8 cellular contexts compared by ENCODE assay signal in the genomic region with DNA sequence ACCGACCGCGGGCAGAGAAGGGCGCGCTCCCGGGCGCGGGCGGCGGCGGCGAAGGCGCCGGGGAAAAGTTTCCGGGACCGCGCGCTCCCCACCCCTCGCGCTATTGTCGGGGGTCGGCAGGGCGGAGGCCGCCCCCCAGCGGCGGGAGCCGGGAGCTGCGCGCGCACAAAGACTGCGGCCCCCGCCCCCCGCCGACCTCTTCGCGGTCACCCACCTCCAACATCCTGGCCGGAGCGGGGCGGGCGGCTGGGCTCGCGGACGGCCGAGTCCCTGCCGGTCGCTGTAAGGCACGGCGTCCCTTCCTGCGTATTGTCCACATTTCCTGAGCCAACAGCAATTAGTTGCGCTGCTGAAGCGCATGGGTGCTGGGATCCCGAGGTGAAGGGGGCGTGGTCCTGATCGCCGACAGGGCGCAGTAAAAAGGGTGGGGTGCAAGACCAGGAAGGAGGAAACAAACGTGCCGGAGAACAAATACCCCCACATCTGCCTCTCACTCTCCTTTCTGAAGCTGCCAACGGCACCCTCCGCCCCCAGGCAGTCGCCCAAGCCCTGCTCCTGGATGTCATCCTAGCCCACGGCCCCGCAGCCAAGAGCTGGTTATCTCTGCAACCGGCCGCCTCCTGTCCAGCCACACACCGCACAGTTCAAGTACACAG. TPM values are rescaled to one million over a fixed set of nuclear protein-coding genes. Genes with fewer than 3 reads are reported as not detected.
DNase-seq lines count a peak whose midpoint lies in the region; ATAC-seq and TF ChIP-seq lines count a peak whose summit lies in the region.

A gene with protein sequence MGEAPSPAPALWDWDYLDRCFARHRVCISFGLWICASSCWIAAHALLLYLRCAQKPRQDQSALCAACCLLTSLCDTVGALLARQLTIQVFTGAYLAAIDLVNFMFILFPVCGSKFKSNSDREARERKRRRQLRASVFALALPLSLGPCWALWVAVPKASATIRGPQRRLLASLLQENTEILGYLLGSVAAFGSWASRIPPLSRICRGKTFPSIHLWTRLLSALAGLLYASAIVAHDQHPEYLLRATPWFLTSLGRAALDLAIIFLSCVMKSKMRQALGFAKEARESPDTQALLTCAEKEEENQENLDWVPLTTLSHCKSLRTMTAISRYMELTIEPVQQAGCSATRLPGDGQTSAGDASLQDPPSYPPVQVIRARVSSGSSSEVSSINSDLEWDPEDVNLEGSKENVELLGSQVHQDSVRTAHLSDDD (minus strand): TSS at position 71 of the 656 bp plus-strand sequence. CDS start 204 bp downstream, outside the sequence.

- ATAC-seq in GM21717 (IDR thresholded peaks at IDR 0.05; ENCODE audit: unreplicated experiment), result peak; percentile 64

- H3K4me2 ChIP-seq in neural cell (ENCODE audit: low read length), result peak within 1 kb of the TSS; percentile 37

- H2AFZ ChIP-seq in neural cell (ENCODE audit: low read depth, low read length), result peak within 1 kb of the TSS; percentile 85

- intact Hi-C loops in activated T-helper 1 cell treated with anti-CD3 and anti-CD28 coated beads, Interleukin-12 subunit alpha, Interleukin-12 subunit beta, Interleukin-2, Interleukin-4 antibody, amounts not matched to agents 30 ng/mL and 10 ng/mL and 1 ng/mL, durations not matched to agents 14 hours and 24 hours and 36 hours (cut with micrococcal nuclease), result loop anchor here (1.0 kb wide), 2 partner anchors 136 to 300 kb away; no protein-coding TSS in a partner anchor

- H3K36me3 ChIP-seq in Peyer's patch, result peaks cover 0 to under 1% (median 0%) of the 10 kb centered on the region in 3 donors
- no peaks in the 10 kb centered on the region for H3K36me3 ChIP-seq in neural cell (ENCODE audit: insufficient read depth, low read length)
- H3K36me3 ChIP-seq in subcutaneous abdominal adipose tissue (ENCODE audit: control insufficient read depth in 5 of 5, insufficient read depth in 5 of 5, low read length in 5 of 5), result peaks cover 0 to 10% (median 0%) of the 10 kb centered on the region in 5 donors

- H3K4me3 ChIP-seq in Peyer's patch (peak within 1 kb of the TSS; percentile 53 to 91 (median 74)), fibroblast of the aortic adventitia (ENCODE audit: low read depth, low read length) (peak within 1 kb of the TSS; percentile 78), neural cell (ENCODE audit: low read length) (peak within 1 kb of the TSS; percentile 85), subcutaneous abdominal adipose tissue (ENCODE audit: low read depth in 1 of 5, low read length in 5 of 5) (peak within 1 kb of the TSS; percentile 64 to 86 (median 75))

- H4K20me1 ChIP-seq in neural cell (ENCODE audit: insufficient read depth), result no peaks in the 10 kb centered on the region

- H3K27ac ChIP-seq in Peyer's patch (peak within 1 kb of the TSS; percentile 69 to 88 (median 78)), neural cell (ENCODE audit: low read length) (peak within 1 kb of the TSS; percentile 77), subcutaneous abdominal adipose tissue (ENCODE audit: low read depth, low read length) (peak within 1 kb of the TSS; percentile 76)

- H3K9ac ChIP-seq in neural cell (ENCODE audit: low read length) (peak within 1 kb of the TSS; percentile 82), subcutaneous abdominal adipose tissue (ENCODE audit: low read length in 5 of 5) (peak within 1 kb of the TSS in 4 of 5 donors; percentile 33 to 68 (median 61))

- DNase-seq in DMS79 treated with DMSO at 0.1 percent for 48 hours (lab: John Stamatoyannopoulos, UW), result peak; percentile 87
- peak; percentile 58 to 86 (median 85) for DNase-seq in Peyer's patch
- peak; percentile 28 for DNase-seq in activated T-helper 1 cell treated with anti-CD3 and anti-CD28 coated beads, Interleukin-12 subunit alpha, Interleukin-12 subunit beta, Interleukin-2, Interleukin-4 antibody, amounts not matched to agents 30 ng/mL and 10 ng/mL and 1 ng/mL, durations not matched to agents 14 hours and 24 hours and 36 hours (ENCODE audit: low spot score)
- DNase-seq in fibroblast of the aortic adventitia (ENCODE audit: low read depth), result peak; percentile 84

- no peaks in the 10 kb centered on the region for H3K79me2 ChIP-seq in neural cell (replicated peaks; ENCODE audit: insufficient read depth, low read length)

- peak; percentile 30 to 66 (median 58) for TF ChIP-seq CTCF in Peyer's patch (IDR thresholded peaks at IDR 0.05)
- peak; percentile 42 for TF ChIP-seq CTCF in fibroblast of the aortic adventitia (IDR thresholded peaks at IDR 0.05; ENCODE audit: insufficient read depth, low read length)
- peak; percentile 96 for TF ChIP-seq CTCF in neural cell (IDR thresholded peaks at IDR 0.05; ENCODE audit: poor library complexity, severe bottlenecking)

- H3K27me3 ChIP-seq in Peyer's patch (no peaks in the 10 kb centered on the region), neural cell (ENCODE audit: insufficient read depth, low read depth, low read length) (no peaks in the 10 kb centered on the region), subcutaneous abdominal adipose tissue (ENCODE audit: control insufficient read depth in 5 of 5, insufficient read depth in 4 of 5, low read length in 5 of 5) (no peaks in the 10 kb centered on the region)

- no peak for TF ChIP-seq EP300 in Ishikawa (IDR thresholded peaks at IDR 0.05; ENCODE audit: borderline replicate concordance)
- no peak for TF ChIP-seq EP300 in neural cell (conservative IDR thresholded peaks at IDR 0.05; ENCODE audit: poor library complexity, severe bottlenecking)

- no peaks in the 10 kb centered on the region for H3K9me3 ChIP-seq in Peyer's patch
- peaks cover 10% of the 10 kb centered on the region for H3K9me3 ChIP-seq in neural cell (ENCODE audit: low read length)
- H3K9me3 ChIP-seq in subcutaneous abdominal adipose tissue (ENCODE audit: control insufficient read depth in 5 of 5, low read length in 5 of 5), result no peaks in the 10 kb centered on the region

- H3K27me3 Mint-ChIP-seq in activated T-helper 1 cell treated with anti-CD3 and anti-CD28 coated beads, Interleukin-12 subunit alpha, Interleukin-12 subunit beta, Interleukin-2, Interleukin-4 antibody, amounts not matched to agents 30 ng/mL and 10 ng/mL and 1 ng/mL, durations not matched to agents 14 hours and 24 hours and 36 hours (ENCODE audit: insufficient read depth), result peaks cover 5% of the 10 kb centered on the region

- H3K27ac Mint-ChIP-seq in activated T-helper 1 cell treated with anti-CD3 and anti-CD28 coated beads, Interleukin-12 subunit alpha, Interleukin-12 subunit beta, Interleukin-2, Interleukin-4 antibody, amounts not matched to agents 30 ng/mL and 10 ng/mL and 1 ng/mL, durations not matched to agents 14 hours and 24 hours and 36 hours, result no peak within 1 kb of the TSS

- no peaks in the 10 kb centered on the region for H3F3A ChIP-seq in neural cell (ENCODE audit: insufficient read depth, low read length, poor library complexity, severe bottlenecking)

- H3K4me1 ChIP-seq in Peyer's patch (no peaks in the 10 kb centered on the region), subcutaneous abdominal adipose tissue (ENCODE audit: control insufficient read depth in 5 of 5, insufficient read depth in 5 of 5, low read length in 5 of 5) (peaks cover 0 to 17% (median 10%) of the 10 kb centered on the region in 5 donors)

- H3K9me2 ChIP-seq in neural cell (ENCODE audit: insufficient read depth, low read length), result no peaks in the 10 kb centered on the region

- H3K36me3 Mint-ChIP-seq in activated T-helper 1 cell treated with anti-CD3 and anti-CD28 coated beads, Interleukin-12 subunit alpha, Interleukin-12 subunit beta, Interleukin-2, Interleukin-4 antibody, amounts not matched to agents 30 ng/mL and 10 ng/mL and 1 ng/mL, durations not matched to agents 14 hours and 24 hours and 36 hours (ENCODE audit: low read depth), result no peaks in the 10 kb centered on the region

- TF ChIP-seq POLR2A in Peyer's patch (IDR thresholded peaks at IDR 0.05), result peak; percentile 31 to 38

- H3K4me3 Mint-ChIP-seq in activated T-helper 1 cell treated with anti-CD3 and anti-CD28 coated beads, Interleukin-12 subunit alpha, Interleukin-12 subunit beta, Interleukin-2, Interleukin-4 antibody, amounts not matched to agents 30 ng/mL and 10 ng/mL and 1 ng/mL, durations not matched to agents 14 hours and 24 hours and 36 hours, result peak within 1 kb of the TSS; percentile 81

- H3K4me1 Mint-ChIP-seq in activated T-helper 1 cell treated with anti-CD3 and anti-CD28 coated beads, Interleukin-12 subunit alpha, Interleukin-12 subunit beta, Interleukin-2, Interleukin-4 antibody, amounts not matched to agents 30 ng/mL and 10 ng/mL and 1 ng/mL, durations not matched to agents 14 hours and 24 hours and 36 hours (ENCODE audit: low read depth), result no peaks in the 10 kb centered on the region

- TF ChIP-seq RAD21 in Ishikawa (IDR thresholded peaks at IDR 0.05; ENCODE audit: low read depth) (peak; percentile 54; the same call in 1 of the 2 replicates), neural cell (conservative IDR thresholded peaks at IDR 0.05) (peak; percentile 65)

- H3K9me3 Mint-ChIP-seq in activated T-helper 1 cell treated with anti-CD3 and anti-CD28 coated beads, Interleukin-12 subunit alpha, Interleukin-12 subunit beta, Interleukin-2, Interleukin-4 antibody, amounts not matched to agents 30 ng/mL and 10 ng/mL and 1 ng/mL, durations not matched to agents 14 hours and 24 hours and 36 hours, result peaks cover 5% of the 10 kb centered on the region

TF ChIP-seq in Ishikawa, 13 proteins besides CTCF, POLR2A, EP300 and RAD21 (continues in another document):
- TF ChIP-seq TCF12 (IDR thresholded peaks at IDR 0.05; ENCODE audit: low read depth), result peak; percentile 40; the same call in 1 of the 2 replicates
- TF ChIP-seq YY1 (IDR thresholded peaks at IDR 0.05; ENCODE audit: low read depth), result peak; percentile 46; the same call in 1 of the 2 replicates
- TF ChIP-seq CEBPB (IDR thresholded peaks at IDR 0.05), result no peak
- TF ChIP-seq, protein P1, sequence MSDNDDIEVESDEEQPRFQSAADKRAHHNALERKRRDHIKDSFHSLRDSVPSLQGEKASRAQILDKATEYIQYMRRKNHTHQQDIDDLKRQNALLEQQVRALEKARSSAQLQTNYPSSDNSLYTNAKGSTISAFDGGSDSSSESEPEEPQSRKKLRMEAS (IDR thresholded peaks at IDR 0.05), result peak; percentile 81

TF ChIP-seq in neural cell, 6 proteins besides CTCF, POLR2A, EP300 and RAD21 (continues in another document):
- TF ChIP-seq POLR2AphosphoS5 (IDR thresholded peaks at IDR 0.05) (peak; percentile 67), TAF1 (IDR thresholded peaks at IDR 0.05; ENCODE audit: low read depth) (no peak), SMC3 (conservative IDR thresholded peaks at IDR 0.05; ENCODE audit: poor library complexity) (peak; percentile 71)

RNA-seq across cellular contexts. Expression of the gene that starts here (rescaled TPM):
- total RNA-seq in Peyer's patch (10 to 100 TPM in 3 of 4 donors, 1 to 10 TPM in 1; 7.7 to 51.2 (median 23.5) TPM), fibroblast of the aortic adventitia (ENCODE audit: low replicate concordance) (12.8 and 16.7 TPM in 2 replicates)
- total RNA-seq in activated T-helper 1 cell treated with anti-CD3 and anti-CD28 coated beads, Interleukin-12 subunit alpha, Interleukin-12 subunit beta, Interleukin-2, Interleukin-4 antibody, amounts not matched to agents 30 ng/mL and 10 ng/mL and 1 ng/mL, durations not matched to agents 14 hours and 24 hours and 36 hours, result 2.1 and 2.4 TPM in 2 replicates
- polyA plus RNA-seq in neural cell, result 40.6 and 59.3 TPM in 2 replicates
- polyA minus RNA-seq in neural cell, result 34.3 and 38.0 TPM in 2 replicates

Comparison
In these comparisons a context has a peak if more than half of its experiments do, and no peak if none do; other contexts are left out.
1. Peak in every context shown above with its lines: DNase-seq, ATAC-seq, H3K4me3 ChIP-seq and H3K27ac ChIP-seq.
2. DNase-seq: peak in every context shown above with its lines; median percentile 87 in DMS79 treated with DMSO at 0.1 percent for 48 hours; 85 in Peyer's patch; 84 in fibroblast of the aortic adventitia; 28 in activated T-helper 1 cell treated with anti-CD3 and anti-CD28 coated beads, Interleukin-12 subunit alpha, Interleukin-12 subunit beta, Interleukin-2, Interleukin-4 antibody, amounts not matched to agents 30 ng/mL and 10 ng/mL and 1 ng/mL, durations not matched to agents 14 hours and 24 hours and 36 hours.
3. CTCF ChIP-seq: peak in every context shown above with its lines; median percentile 96 in neural cell; 58 in Peyer's patch; 42 in fibroblast of the aortic adventitia.